1 cellular context compared by ENCODE assay signal in the genomic region with DNA sequence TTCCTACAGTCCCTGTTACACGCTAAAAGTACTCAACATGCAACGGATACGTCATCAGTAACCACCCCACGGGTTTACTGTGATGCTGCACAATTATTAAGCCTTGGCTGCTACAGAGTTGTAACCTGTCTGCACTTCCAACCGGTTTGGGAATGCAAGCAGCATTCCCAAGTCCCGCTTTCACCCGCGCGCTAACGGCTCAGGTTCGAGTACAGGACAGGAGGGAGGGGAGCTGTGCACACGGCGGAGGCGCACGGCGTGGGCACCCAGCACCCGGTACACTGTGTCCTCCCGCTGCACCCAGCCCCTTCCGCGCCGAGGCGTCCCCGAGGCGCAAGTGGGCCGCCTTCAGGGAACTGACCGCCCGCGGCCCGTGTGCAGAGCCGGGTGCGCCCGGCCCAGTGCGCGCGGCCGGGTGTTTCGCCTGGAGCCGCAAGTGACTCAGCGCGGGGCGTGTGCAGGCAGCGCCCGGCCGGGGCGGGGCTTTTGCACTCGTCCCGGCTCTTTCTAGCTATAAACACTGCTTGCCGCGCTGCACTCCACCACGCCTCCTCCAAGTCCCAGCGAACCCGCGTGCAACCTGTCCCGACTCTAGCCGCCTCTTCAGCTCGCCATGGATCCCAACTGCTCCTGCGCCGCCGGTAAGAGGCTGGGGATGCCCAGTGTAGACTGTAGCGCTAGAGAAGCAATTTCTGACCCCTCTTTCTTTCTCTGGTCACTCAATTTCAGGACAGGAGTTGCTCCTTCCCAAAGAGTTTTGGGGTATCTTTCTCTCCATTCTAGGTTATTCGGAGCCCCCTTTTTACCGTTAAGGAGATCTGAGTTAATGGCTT.
A peak's percentile ranks its signal among the peaks of the same experiment; 100 is the strongest.
TF ChIP-seq lines count a peak whose summit lies in the region.

A gene (plus strand): TSS at position 542 of the 833 bp plus-strand sequence. CDS start 72 bp downstream, at position 614.

TF ChIP-seq in HepG2, 621 proteins besides CTCF, POLR2A, EP300 and RAD21 (continued from another document and continues in another):
- TF ChIP-seq, protein P1, sequence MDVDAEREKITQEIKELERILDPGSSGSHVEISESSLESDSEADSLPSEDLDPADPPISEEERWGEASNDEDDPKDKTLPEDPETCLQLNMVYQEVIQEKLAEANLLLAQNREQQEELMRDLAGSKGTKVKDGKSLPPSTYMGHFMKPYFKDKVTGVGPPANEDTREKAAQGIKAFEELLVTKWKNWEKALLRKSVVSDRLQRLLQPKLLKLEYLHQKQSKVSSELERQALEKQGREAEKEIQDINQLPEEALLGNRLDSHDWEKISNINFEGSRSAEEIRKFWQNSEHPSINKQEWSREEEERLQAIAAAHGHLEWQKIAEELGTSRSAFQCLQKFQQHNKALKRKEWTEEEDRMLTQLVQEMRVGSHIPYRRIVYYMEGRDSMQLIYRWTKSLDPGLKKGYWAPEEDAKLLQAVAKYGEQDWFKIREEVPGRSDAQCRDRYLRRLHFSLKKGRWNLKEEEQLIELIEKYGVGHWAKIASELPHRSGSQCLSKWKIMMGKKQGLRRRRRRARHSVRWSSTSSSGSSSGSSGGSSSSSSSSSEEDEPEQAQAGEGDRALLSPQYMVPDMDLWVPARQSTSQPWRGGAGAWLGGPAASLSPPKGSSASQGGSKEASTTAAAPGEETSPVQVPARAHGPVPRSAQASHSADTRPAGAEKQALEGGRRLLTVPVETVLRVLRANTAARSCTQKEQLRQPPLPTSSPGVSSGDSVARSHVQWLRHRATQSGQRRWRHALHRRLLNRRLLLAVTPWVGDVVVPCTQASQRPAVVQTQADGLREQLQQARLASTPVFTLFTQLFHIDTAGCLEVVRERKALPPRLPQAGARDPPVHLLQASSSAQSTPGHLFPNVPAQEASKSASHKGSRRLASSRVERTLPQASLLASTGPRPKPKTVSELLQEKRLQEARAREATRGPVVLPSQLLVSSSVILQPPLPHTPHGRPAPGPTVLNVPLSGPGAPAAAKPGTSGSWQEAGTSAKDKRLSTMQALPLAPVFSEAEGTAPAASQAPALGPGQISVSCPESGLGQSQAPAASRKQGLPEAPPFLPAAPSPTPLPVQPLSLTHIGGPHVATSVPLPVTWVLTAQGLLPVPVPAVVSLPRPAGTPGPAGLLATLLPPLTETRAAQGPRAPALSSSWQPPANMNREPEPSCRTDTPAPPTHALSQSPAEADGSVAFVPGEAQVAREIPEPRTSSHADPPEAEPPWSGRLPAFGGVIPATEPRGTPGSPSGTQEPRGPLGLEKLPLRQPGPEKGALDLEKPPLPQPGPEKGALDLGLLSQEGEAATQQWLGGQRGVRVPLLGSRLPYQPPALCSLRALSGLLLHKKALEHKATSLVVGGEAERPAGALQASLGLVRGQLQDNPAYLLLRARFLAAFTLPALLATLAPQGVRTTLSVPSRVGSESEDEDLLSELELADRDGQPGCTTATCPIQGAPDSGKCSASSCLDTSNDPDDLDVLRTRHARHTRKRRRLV (CRISPR knock-in tag; IDR thresholded peaks at IDR 0.05) = no peak; the same call in 1 of the 2 replicates
- TF ChIP-seq MAFF (IDR thresholded peaks at IDR 0.05; ENCODE audit: low read depth, low read length) = no peak
- TF ChIP-seq PCBP1 (IDR thresholded peaks at IDR 0.05; ENCODE audit: borderline replicate concordance, low read depth, low read length) = 0 out of 2 replicates have a peak, but pooled peaks have one; percentile 60
- TF ChIP-seq, protein P2, sequence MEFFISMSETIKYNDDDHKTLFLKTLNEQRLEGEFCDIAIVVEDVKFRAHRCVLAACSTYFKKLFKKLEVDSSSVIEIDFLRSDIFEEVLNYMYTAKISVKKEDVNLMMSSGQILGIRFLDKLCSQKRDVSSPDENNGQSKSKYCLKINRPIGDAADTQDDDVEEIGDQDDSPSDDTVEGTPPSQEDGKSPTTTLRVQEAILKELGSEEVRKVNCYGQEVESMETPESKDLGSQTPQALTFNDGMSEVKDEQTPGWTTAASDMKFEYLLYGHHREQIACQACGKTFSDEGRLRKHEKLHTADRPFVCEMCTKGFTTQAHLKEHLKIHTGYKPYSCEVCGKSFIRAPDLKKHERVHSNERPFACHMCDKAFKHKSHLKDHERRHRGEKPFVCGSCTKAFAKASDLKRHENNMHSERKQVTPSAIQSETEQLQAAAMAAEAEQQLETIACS (CRISPR knock-in tag; IDR thresholded peaks at IDR 0.05) = peak; percentile 88
- no peak for TF ChIP-seq KAT2B (IDR thresholded peaks at IDR 0.05; ENCODE audit: borderline replicate concordance, low read depth, low read length)
- TF ChIP-seq SRSF4 (IDR thresholded peaks at IDR 0.05; ENCODE audit: low read depth, low read length, poor library complexity, severe bottlenecking) = no peak
- peak; percentile 58 for TF ChIP-seq XBP1 (CRISPR knock-in tag; IDR thresholded peaks at IDR 0.05)
- TF ChIP-seq SNAI1 (CRISPR knock-in tag; IDR thresholded peaks at IDR 0.05; ENCODE audit: borderline replicate concordance) = no peak
- TF ChIP-seq, protein P3, sequence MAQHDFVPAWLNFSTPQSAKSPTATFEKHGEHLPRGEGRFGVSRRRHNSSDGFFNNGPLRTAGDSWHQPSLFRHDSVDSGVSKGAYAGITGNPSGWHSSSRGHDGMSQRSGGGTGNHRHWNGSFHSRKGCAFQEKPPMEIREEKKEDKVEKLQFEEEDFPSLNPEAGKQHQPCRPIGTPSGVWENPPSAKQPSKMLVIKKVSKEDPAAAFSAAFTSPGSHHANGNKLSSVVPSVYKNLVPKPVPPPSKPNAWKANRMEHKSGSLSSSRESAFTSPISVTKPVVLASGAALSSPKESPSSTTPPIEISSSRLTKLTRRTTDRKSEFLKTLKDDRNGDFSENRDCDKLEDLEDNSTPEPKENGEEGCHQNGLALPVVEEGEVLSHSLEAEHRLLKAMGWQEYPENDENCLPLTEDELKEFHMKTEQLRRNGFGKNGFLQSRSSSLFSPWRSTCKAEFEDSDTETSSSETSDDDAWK (CRISPR knock-in tag; IDR thresholded peaks at IDR 0.05) = no peak
- no peak for TF ChIP-seq SCMH1 (CRISPR knock-in tag; IDR thresholded peaks at IDR 0.05; ENCODE audit: borderline replicate concordance)
- no peak for TF ChIP-seq ZBTB1 (CRISPR knock-in tag; IDR thresholded peaks at IDR 0.05; ENCODE audit: borderline replicate concordance)
- no peak for TF ChIP-seq HDAC6 (IDR thresholded peaks at IDR 0.05; ENCODE audit: low read depth, low read length)
- no peak for TF ChIP-seq ZNF460 (CRISPR knock-in tag; IDR thresholded peaks at IDR 0.05; ENCODE audit: borderline replicate concordance)
- TF ChIP-seq FOXA3 (CRISPR knock-in tag; IDR thresholded peaks at IDR 0.05) = peak; percentile 62
- peak; percentile 80; the same call in 1 of the 2 replicates for TF ChIP-seq ZBTB38 (CRISPR knock-in tag; IDR thresholded peaks at IDR 0.05)
- TF ChIP-seq, protein P4, sequence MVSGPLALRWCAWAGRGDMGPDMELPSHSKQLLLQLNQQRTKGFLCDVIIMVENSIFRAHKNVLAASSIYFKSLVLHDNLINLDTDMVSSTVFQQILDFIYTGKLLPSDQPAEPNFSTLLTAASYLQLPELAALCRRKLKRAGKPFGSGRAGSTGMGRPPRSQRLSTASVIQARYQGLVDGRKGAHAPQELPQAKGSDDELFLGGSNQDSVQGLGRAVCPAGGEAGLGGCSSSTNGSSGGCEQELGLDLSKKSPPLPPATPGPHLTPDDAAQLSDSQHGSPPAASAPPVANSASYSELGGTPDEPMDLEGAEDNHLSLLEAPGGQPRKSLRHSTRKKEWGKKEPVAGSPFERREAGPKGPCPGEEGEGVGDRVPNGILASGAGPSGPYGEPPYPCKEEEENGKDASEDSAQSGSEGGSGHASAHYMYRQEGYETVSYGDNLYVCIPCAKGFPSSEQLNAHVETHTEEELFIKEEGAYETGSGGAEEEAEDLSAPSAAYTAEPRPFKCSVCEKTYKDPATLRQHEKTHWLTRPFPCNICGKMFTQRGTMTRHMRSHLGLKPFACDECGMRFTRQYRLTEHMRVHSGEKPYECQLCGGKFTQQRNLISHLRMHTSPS (CRISPR knock-in tag; IDR thresholded peaks at IDR 0.05; ENCODE audit: low read depth) = 0 out of 2 replicates have a peak, but pooled peaks have one; percentile 8
- TF ChIP-seq ZNF382 (CRISPR knock-in tag; IDR thresholded peaks at IDR 0.05; ENCODE audit: borderline replicate concordance) = no peak
- peak; percentile 57 for TF ChIP-seq ZNF205 (CRISPR knock-in tag; IDR thresholded peaks at IDR 0.05)
- TF ChIP-seq ZNF121 (CRISPR knock-in tag; IDR thresholded peaks at IDR 0.05) = peak; percentile 75
- TF ChIP-seq ZNF10 (CRISPR knock-in tag; IDR thresholded peaks at IDR 0.05; ENCODE audit: borderline replicate concordance, low read depth) = no peak
- peak; percentile 89 for TF ChIP-seq HOXA3 (CRISPR knock-in tag; IDR thresholded peaks at IDR 0.05)
- TF ChIP-seq, protein P5, sequence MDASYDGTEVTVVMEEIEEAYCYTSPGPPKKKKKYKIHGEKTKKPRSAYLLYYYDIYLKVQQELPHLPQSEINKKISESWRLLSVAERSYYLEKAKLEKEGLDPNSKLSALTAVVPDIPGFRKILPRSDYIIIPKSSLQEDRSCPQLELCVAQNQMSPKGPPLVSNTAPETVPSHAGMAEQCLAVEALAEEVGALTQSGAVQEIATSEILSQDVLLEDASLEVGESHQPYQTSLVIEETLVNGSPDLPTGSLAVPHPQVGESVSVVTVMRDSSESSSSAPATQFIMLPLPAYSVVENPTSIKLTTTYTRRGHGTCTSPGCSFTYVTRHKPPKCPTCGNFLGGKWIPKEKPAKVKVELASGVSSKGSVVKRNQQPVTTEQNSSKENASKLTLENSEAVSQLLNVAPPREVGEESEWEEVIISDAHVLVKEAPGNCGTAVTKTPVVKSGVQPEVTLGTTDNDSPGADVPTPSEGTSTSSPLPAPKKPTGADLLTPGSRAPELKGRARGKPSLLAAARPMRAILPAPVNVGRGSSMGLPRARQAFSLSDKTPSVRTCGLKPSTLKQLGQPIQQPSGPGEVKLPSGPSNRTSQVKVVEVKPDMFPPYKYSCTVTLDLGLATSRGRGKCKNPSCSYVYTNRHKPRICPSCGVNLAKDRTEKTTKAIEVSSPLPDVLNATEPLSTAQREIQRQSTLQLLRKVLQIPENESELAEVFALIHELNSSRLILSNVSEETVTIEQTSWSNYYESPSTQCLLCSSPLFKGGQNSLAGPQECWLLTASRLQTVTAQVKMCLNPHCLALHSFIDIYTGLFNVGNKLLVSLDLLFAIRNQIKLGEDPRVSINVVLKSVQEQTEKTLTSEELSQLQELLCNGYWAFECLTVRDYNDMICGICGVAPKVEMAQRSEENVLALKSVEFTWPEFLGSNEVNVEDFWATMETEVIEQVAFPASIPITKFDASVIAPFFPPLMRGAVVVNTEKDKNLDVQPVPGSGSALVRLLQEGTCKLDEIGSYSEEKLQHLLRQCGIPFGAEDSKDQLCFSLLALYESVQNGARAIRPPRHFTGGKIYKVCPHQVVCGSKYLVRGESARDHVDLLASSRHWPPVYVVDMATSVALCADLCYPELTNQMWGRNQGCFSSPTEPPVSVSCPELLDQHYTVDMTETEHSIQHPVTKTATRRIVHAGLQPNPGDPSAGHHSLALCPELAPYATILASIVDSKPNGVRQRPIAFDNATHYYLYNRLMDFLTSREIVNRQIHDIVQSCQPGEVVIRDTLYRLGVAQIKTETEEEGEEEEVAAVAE (CRISPR knock-in tag; IDR thresholded peaks at IDR 0.05; ENCODE audit: borderline replicate concordance) = no peak; the same call in 1 of the 2 replicates
- TF ChIP-seq POLR2AphosphoS2 (IDR thresholded peaks at IDR 0.05; ENCODE audit: low read depth, low read length) = no peak
- TF ChIP-seq, protein P6, sequence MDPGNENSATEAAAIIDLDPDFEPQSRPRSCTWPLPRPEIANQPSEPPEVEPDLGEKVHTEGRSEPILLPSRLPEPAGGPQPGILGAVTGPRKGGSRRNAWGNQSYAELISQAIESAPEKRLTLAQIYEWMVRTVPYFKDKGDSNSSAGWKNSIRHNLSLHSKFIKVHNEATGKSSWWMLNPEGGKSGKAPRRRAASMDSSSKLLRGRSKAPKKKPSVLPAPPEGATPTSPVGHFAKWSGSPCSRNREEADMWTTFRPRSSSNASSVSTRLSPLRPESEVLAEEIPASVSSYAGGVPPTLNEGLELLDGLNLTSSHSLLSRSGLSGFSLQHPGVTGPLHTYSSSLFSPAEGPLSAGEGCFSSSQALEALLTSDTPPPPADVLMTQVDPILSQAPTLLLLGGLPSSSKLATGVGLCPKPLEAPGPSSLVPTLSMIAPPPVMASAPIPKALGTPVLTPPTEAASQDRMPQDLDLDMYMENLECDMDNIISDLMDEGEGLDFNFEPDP (CRISPR knock-in tag; conservative IDR thresholded peaks at IDR 0.05) = 0 out of 2 replicates have a peak, but pooled peaks have one; percentile 66
- TF ChIP-seq YEATS2 (CRISPR knock-in tag; IDR thresholded peaks at IDR 0.05; ENCODE audit: borderline replicate concordance) = no peak
- peak; percentile 38; the same call in 1 of the 2 replicates for TF ChIP-seq NRL (CRISPR knock-in tag; IDR thresholded peaks at IDR 0.05; ENCODE audit: borderline replicate concordance)
- no peak; the same call in 1 of the 2 replicates for TF ChIP-seq ZNF773 (CRISPR knock-in tag; IDR thresholded peaks at IDR 0.05; ENCODE audit: borderline replicate concordance)
- TF ChIP-seq HNRNPUL1 (IDR thresholded peaks at IDR 0.05; ENCODE audit: low read depth, low read length) = 0 out of 2 replicates have a peak, but pooled peaks have one; percentile 42
- TF ChIP-seq HOXA9 (CRISPR knock-in tag; IDR thresholded peaks at IDR 0.05; ENCODE audit: borderline replicate concordance) = peak; percentile 83; the same call in 1 of the 2 replicates
- TF ChIP-seq ZNF326 (CRISPR knock-in tag; IDR thresholded peaks at IDR 0.05; ENCODE audit: borderline replicate concordance) = no peak
- no peak for TF ChIP-seq ATRX (CRISPR knock-in tag; IDR thresholded peaks at IDR 0.05; ENCODE audit: borderline replicate concordance)
- peak; percentile 77; the same call in 1 of the 2 replicates for TF ChIP-seq ZKSCAN8 (CRISPR knock-in tag; IDR thresholded peaks at IDR 0.05; ENCODE audit: borderline replicate concordance)
- TF ChIP-seq, protein P7, sequence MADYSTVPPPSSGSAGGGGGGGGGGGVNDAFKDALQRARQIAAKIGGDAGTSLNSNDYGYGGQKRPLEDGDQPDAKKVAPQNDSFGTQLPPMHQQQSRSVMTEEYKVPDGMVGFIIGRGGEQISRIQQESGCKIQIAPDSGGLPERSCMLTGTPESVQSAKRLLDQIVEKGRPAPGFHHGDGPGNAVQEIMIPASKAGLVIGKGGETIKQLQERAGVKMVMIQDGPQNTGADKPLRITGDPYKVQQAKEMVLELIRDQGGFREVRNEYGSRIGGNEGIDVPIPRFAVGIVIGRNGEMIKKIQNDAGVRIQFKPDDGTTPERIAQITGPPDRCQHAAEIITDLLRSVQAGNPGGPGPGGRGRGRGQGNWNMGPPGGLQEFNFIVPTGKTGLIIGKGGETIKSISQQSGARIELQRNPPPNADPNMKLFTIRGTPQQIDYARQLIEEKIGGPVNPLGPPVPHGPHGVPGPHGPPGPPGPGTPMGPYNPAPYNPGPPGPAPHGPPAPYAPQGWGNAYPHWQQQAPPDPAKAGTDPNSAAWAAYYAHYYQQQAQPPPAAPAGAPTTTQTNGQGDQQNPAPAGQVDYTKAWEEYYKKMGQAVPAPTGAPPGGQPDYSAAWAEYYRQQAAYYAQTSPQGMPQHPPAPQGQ (CRISPR knock-in tag; IDR thresholded peaks at IDR 0.05; ENCODE audit: borderline replicate concordance) = no peak; the same call in 1 of the 2 replicates
- TF ChIP-seq ZNF563 (CRISPR knock-in tag; IDR thresholded peaks at IDR 0.05) = peak; percentile 96
- no peak for TF ChIP-seq HOXD1 (CRISPR knock-in tag; IDR thresholded peaks at IDR 0.05)
